In the genomic region with DNA sequence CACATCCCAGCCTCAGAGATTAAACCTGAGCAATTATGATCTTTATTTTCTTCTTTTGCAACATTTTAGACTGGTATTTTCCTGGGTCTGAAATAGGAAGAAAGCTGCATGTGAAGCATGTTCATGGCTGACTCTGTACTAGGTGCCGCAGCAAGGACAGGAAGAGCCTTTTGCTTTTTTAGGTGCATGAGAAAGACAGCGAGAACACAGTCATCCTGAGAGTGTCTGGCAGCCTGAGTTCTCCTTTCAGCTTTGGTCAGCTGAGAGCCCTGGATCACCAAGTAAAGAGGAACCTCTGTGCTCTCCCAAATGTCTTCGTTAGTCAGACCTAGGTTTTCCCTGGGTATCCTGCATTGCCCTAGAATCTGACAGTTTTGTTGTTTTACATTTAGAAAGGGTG, we compare ENCODE assay signal across 1 cellular context.
TF ChIP-seq lines count a peak whose summit lies in the region.

No MANE protein-coding gene starts in this region.

TF ChIP-seq in HepG2, 621 proteins besides CTCF, POLR2A, EP300 and RAD21:
- TF ChIP-seq U2AF1 (optimal IDR thresholded peaks at IDR 0.05; ENCODE audit: low read depth, low read length), result no peak
- TF ChIP-seq ZSCAN31 (CRISPR knock-in tag; IDR thresholded peaks at IDR 0.05; ENCODE audit: low read depth), result no peak
- TF ChIP-seq PHB2 (IDR thresholded peaks at IDR 0.05; ENCODE audit: partially characterized antibody), result no peak
- no peak for TF ChIP-seq SNRNP70 (IDR thresholded peaks at IDR 0.05; ENCODE audit: low read depth, low read length)
- TF ChIP-seq ZFP41 (CRISPR knock-in tag; IDR thresholded peaks at IDR 0.05; ENCODE audit: borderline replicate concordance), result no peak
- TF ChIP-seq, protein P1, sequence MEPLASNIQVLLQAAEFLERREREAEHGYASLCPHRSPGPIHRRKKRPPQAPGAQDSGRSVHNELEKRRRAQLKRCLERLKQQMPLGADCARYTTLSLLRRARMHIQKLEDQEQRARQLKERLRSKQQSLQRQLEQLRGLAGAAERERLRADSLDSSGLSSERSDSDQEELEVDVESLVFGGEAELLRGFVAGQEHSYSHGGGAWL (CRISPR knock-in tag; IDR thresholded peaks at IDR 0.05), result no peak
- no peak for TF ChIP-seq FOXC1 (CRISPR knock-in tag; IDR thresholded peaks at IDR 0.05; ENCODE audit: borderline replicate concordance)
- TF ChIP-seq ZNF589 (CRISPR knock-in tag; conservative IDR thresholded peaks at IDR 0.05), result no peak
- TF ChIP-seq RARA (CRISPR knock-in tag; IDR thresholded peaks at IDR 0.05), result no peak
- TF ChIP-seq ISX (CRISPR knock-in tag; conservative IDR thresholded peaks at IDR 0.05), result no peak
- no peak for TF ChIP-seq PLSCR1 (CRISPR knock-in tag; IDR thresholded peaks at IDR 0.05; ENCODE audit: borderline replicate concordance)
- TF ChIP-seq CENPT (CRISPR knock-in tag; IDR thresholded peaks at IDR 0.05; ENCODE audit: low read depth), result no peak
- TF ChIP-seq MZF1 (CRISPR knock-in tag; IDR thresholded peaks at IDR 0.05; ENCODE audit: borderline replicate concordance), result no peak
- no peak for TF ChIP-seq ZBTB34 (CRISPR knock-in tag; IDR thresholded peaks at IDR 0.05)
- no peak for TF ChIP-seq ZNF720 (CRISPR knock-in tag; IDR thresholded peaks at IDR 0.05)
- TF ChIP-seq ZNF33A (CRISPR knock-in tag; IDR thresholded peaks at IDR 0.05; ENCODE audit: borderline replicate concordance), result no peak
